Comparison of ENCODE assay signal across 8 cellular contexts in genomic region chr1:89358287-89358893, GRCh38. TPM values are rescaled to one million over a fixed set of nuclear protein-coding genes. Genes with fewer than 3 reads are reported as not detected.
A peak's percentile ranks its signal among the peaks of the same experiment; 100 is the strongest.
DNase-seq lines count a peak whose midpoint lies in the region; ATAC-seq, FAIRE-seq and TF ChIP-seq lines count a peak whose summit lies in the region.

No MANE protein-coding gene starts in this region.

- TF ChIP-seq POLR2A in sigmoid colon (IDR thresholded peaks at IDR 0.05) = no peak

- H3K4me1 Mint-ChIP-seq in HFFc6 (ENCODE audit: low read depth) = peaks cover 15% of the 10 kb centered on the region
- H3K4me1 Mint-ChIP-seq in T-helper 2 cell treated with Interferon-gamma antibody and Interleukin-4, amounts not matched to agents 5 μg/mL and 100 μg/mL, for 36 hours (ENCODE audit: low read depth) = peaks cover 43% of the 10 kb centered on the region

- H3K36me3 ChIP-seq in sigmoid colon = no peaks in the 10 kb centered on the region

- peak; percentile 73 for FAIRE-seq in G401.6 (lab: Jason Lieb, UNC)

- H3K36me3 Mint-ChIP-seq in HFFc6 (ENCODE audit: low read depth) = no peaks in the 10 kb centered on the region
- peaks cover 2% of the 10 kb centered on the region for H3K36me3 Mint-ChIP-seq in T-helper 2 cell treated with Interferon-gamma antibody and Interleukin-4, amounts not matched to agents 5 μg/mL and 100 μg/mL, for 36 hours (ENCODE audit: low read depth)

- peak; percentile 85 to 90 for ATAC-seq in right cardiac atrium
- no peak for ATAC-seq in HG03521 (IDR thresholded peaks at IDR 0.05; ENCODE audit: unreplicated experiment)

- WGBS in right cardiac atrium = 19% methylated on average over 8 of the region's 8 CpGs
- WGBS in sigmoid colon, 2 donors = 19 to 23% methylated on average over 8 of the region's 8 CpGs

- H3K27ac Mint-ChIP-seq in HFFc6 = no peak overlapping the region
- peak overlapping the region; percentile 58 for H3K27ac Mint-ChIP-seq in T-helper 2 cell treated with Interferon-gamma antibody and Interleukin-4, amounts not matched to agents 5 μg/mL and 100 μg/mL, for 36 hours

- peak; percentile 80 for TF ChIP-seq CTCF in HFFc6 (IDR thresholded peaks at IDR 0.05)
- TF ChIP-seq CTCF in sigmoid colon (IDR thresholded peaks at IDR 0.05) = peak; percentile 61 to 76 (median 66)

- intact Hi-C loops in right cardiac atrium (cut with DNase I) (loop anchor here (2.0 to 10.0 kb wide), 5 partner anchors 164 to 361 kb away; partner anchors contain the start of gene GBP4 (in 2 of the 4)), sigmoid colon (cut with DNase I) (loop anchor here (1.0 kb wide), 1 partner anchor 360 kb away; no protein-coding TSS in a partner anchor)

- no peaks in the 10 kb centered on the region for H3K9me3 ChIP-seq in right cardiac atrium (ENCODE audit: control insufficient read depth, low read length)
- H3K9me3 ChIP-seq in sigmoid colon = no peaks in the 10 kb centered on the region

- H3K27ac ChIP-seq in right cardiac atrium (ENCODE audit: low read length) (no peak overlapping the region), sigmoid colon (no peak overlapping the region)

- H3K27me3 Mint-ChIP-seq in HFFc6 (ENCODE audit: insufficient read depth) = peaks cover 3% of the 10 kb centered on the region; the same call in 1 of the 2 replicates
- peaks cover 6% of the 10 kb centered on the region for H3K27me3 Mint-ChIP-seq in T-helper 2 cell treated with Interferon-gamma antibody and Interleukin-4, amounts not matched to agents 5 μg/mL and 100 μg/mL, for 36 hours (ENCODE audit: low read depth)

- H3K9me3 Mint-ChIP-seq in HFFc6 = no peaks in the 10 kb centered on the region
- H3K9me3 Mint-ChIP-seq in T-helper 2 cell treated with Interferon-gamma antibody and Interleukin-4, amounts not matched to agents 5 μg/mL and 100 μg/mL, for 36 hours = no peaks in the 10 kb centered on the region

- H3K4me3 Mint-ChIP-seq in HFFc6 = no peak overlapping the region; the same call in 1 of the 2 replicates
- peak overlapping the region; percentile 47 for H3K4me3 Mint-ChIP-seq in T-helper 2 cell treated with Interferon-gamma antibody and Interleukin-4, amounts not matched to agents 5 μg/mL and 100 μg/mL, for 36 hours

- H3K4me3 ChIP-seq in right cardiac atrium (ENCODE audit: low read length) (no peak overlapping the region), sigmoid colon (no peak overlapping the region)

- peak; percentile 52 for DNase-seq in HFFc6
- peak; percentile 16 for DNase-seq in NCI-H1694 treated with DMSO at 0.1 percent for 48 hours (lab: John Stamatoyannopoulos, UW)
- DNase-seq in T-helper 2 cell treated with Interferon-gamma antibody and Interleukin-4, amounts not matched to agents 5 μg/mL and 100 μg/mL, for 36 hours (ENCODE audit: low spot score) = peak; percentile 61
- DNase-seq in amygdala (lab: John Stamatoyannopoulos, UW) = peak in 53 of 56 donors; percentile 0 to 82 (median 28)
- DNase-seq in right cardiac atrium = peak; percentile 76 to 94 (median 86)
- DNase-seq in sigmoid colon = peak; percentile 83

- TF ChIP-seq EP300 in sigmoid colon (IDR thresholded peaks at IDR 0.05) = no peak

- H3K4me1 ChIP-seq in right cardiac atrium (ENCODE audit: control insufficient read depth, insufficient read depth, low read length) (peaks cover 1% of the 10 kb centered on the region), sigmoid colon (peaks cover 0 to 7% (median 3%) of the 10 kb centered on the region in 4 donors)

- H3K27me3 ChIP-seq in right cardiac atrium (ENCODE audit: control insufficient read depth, insufficient read depth) (no peaks in the 10 kb centered on the region), sigmoid colon (no peaks in the 10 kb centered on the region)

RNA-seq across cellular contexts. Expression of gene GBP6, which starts 5.5 kb away (rescaled TPM):
- not detected for total RNA-seq in HFFc6 (2021; fragmentation: NEBNext Ultra II Directional; extraction: Animal tissue kit (Norgen Biotek cat#: 25700))
- total RNA-seq in right cardiac atrium (under 1 TPM in 3 of 4 donors, not detected in 1; 0.09 to 0.23 (median 0.14) TPM), sigmoid colon (not detected)
- polyA plus RNA-seq in right cardiac atrium (0.05 TPM), sigmoid colon (under 1 TPM in 2 of 3 donors, not detected in 1; 0.09 to 0.60 TPM)

Comparison
In these comparisons a context has a peak if more than half of its experiments do, and no peak if none do; other contexts are left out.
1. DNase-seq: peak in every context shown above with its lines; median percentile 86 in right cardiac atrium; 83 in sigmoid colon; 61 in T-helper 2 cell treated with Interferon-gamma antibody and Interleukin-4, amounts not matched to agents 5 μg/mL and 100 μg/mL, for 36 hours; 52 in HFFc6; 28 in amygdala; 16 in NCI-H1694 treated with DMSO at 0.1 percent for 48 hours.